9 cellular contexts compared by ENCODE assay signal in the genomic region with DNA sequence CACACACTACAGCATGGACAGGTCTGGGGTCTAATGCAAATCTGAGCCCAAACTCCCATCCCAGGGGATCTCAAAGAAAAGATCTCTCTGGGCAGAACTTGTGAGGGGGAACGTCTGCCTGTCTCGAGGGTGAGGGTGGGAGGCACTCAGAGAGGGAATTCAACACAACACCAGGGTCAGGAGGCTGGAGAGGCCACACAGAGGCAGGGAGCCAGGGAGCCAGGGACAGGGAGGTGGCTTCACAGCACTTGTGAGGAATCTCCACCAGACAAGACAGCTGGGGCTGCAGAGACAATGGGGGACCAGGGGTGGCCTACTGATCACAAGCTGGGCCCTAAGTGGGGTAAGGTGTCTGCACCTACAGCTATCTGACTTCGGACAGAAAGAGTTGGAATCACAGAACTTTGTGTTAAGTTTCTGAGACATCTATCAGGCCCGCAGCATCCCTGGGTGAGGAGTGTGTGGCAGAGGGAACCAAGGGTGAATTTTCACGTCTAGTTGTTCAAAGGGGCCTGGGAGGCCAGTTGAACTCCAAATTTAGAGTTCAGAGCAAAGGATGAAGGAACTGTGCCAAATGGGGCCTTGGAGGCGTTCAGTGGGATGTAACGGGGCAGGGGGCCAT. TPM values are rescaled to one million over a fixed set of nuclear protein-coding genes. Genes with fewer than 3 reads are reported as not detected.
DNase-seq lines count a peak whose midpoint lies in the region; ATAC-seq and TF ChIP-seq lines count a peak whose summit lies in the region.
"Had no signal": no experiment of that assay in that cellular context is flagged by ENCODE, and none has a peak within 500 bp of the region (broad histone marks: within the 10 kb centered on the region; RNA-seq: fewer than 3 reads in every experiment).

No MANE protein-coding gene starts in this region.

- H3K9me3 ChIP-seq in SK-N-SH (no peaks in the 10 kb centered on the region), stomach smooth muscle (ENCODE audit: control insufficient read depth in 2 of 2, low read length in 2 of 2) (no peaks in the 10 kb centered on the region)

- H3K9ac ChIP-seq in SK-N-SH (peak overlapping the region; percentile 81), stomach smooth muscle (ENCODE audit: low read length in 2 of 2) (peak overlapping the region; percentile 64 to 82)

- H3K27me3 ChIP-seq in SK-N-SH (ENCODE audit: insufficient read depth) (no peaks in the 10 kb centered on the region), stomach smooth muscle (ENCODE audit: control insufficient read depth in 1 of 2, insufficient read depth in 2 of 2, low read length in 2 of 2) (no peaks in the 10 kb centered on the region)

- TF ChIP-seq EP300 in SK-N-SH (IDR thresholded peaks at IDR 0.05; ENCODE audit: borderline replicate concordance in 1 of 2, low read depth in 1 of 2, low read length in 1 of 2), result no peak

- H3K36me3 ChIP-seq in SK-N-SH (replicated peaks in 1 of 2; ENCODE audit: control insufficient read depth in 1 of 2, insufficient read depth in 2 of 2, low read length in 1 of 2) (peaks cover 8 to 34% of the 10 kb centered on the region in 2 experiments), stomach smooth muscle (ENCODE audit: control insufficient read depth in 2 of 2, insufficient read depth in 2 of 2, low read length in 2 of 2) (peaks cover 4 to 14% of the 10 kb centered on the region in 2 donors)

- H3K27ac ChIP-seq in SK-N-SH (ENCODE audit: low read depth in 2 of 2, low read length in 1 of 2), result peak overlapping the region in 1 of 2 experiments; percentile 39; a peak in 1 of 4 replicates
- H3K27ac ChIP-seq in stomach smooth muscle (ENCODE audit: low read length), result peak overlapping the region; percentile 11

- H2AFZ ChIP-seq in SK-N-SH (ENCODE audit: low read depth), result no peak overlapping the region

- H3K27ac Mint-ChIP-seq in activated naive CD8-positive, alpha-beta T cell, result peak overlapping the region; percentile 98
- H3K27ac Mint-ChIP-seq in immature natural killer cell, result peak overlapping the region; percentile 76 to 91 (median 88)

- intact Hi-C loops in sciatic nerve (cut with DNase I), result no loop called here

- peaks cover 42% of the 10 kb centered on the region for H3K79me2 ChIP-seq in SK-N-SH (ENCODE audit: insufficient read depth)

- H3K27me3 Mint-ChIP-seq in activated naive CD8-positive, alpha-beta T cell, result no peaks in the 10 kb centered on the region
- peaks cover 0 to 6% (median 6%) of the 10 kb centered on the region in 3 donors for H3K27me3 Mint-ChIP-seq in immature natural killer cell (ENCODE audit: low read depth in 3 of 3)

- no peak for TF ChIP-seq RAD21 in SK-N-SH (IDR thresholded peaks at IDR 0.05; ENCODE audit: low read length)

- CTCF ChIA-PET in SK-N-SH (lab: Yijun Ruan, JAX), result interaction anchor here (3.9 kb wide), 1 partner anchor 12 kb away, joined by 12 read pairs; the partner anchor contains the start of gene AKAP8L

- DNase-seq in SK-N-SH (no peak), immature natural killer cell (no peak), sciatic nerve (ENCODE audit: low spot score) (no peak), NCI-H2107 (lab: John Stamatoyannopoulos, UW) (no peak), DMS114 treated with DMSO at 0.1 percent for 48 hours (lab: John Stamatoyannopoulos, UW; ENCODE audit: unreplicated experiment) (no peak)

- H4K20me1 ChIP-seq in SK-N-SH (ENCODE audit: insufficient read depth), result peaks cover 17% of the 10 kb centered on the region; the same call in 1 of the 2 replicates

- peaks cover 27% of the 10 kb centered on the region for H3K4me1 Mint-ChIP-seq in activated naive CD8-positive, alpha-beta T cell (ENCODE audit: low read depth)
- H3K4me1 Mint-ChIP-seq in immature natural killer cell, result peaks cover 32% of the 10 kb centered on the region in 2 donors

- peak overlapping the region; percentile 98 for H3K4me3 Mint-ChIP-seq in activated naive CD8-positive, alpha-beta T cell
- peak overlapping the region; percentile 88 to 93 (median 92) for H3K4me3 Mint-ChIP-seq in immature natural killer cell

- H3K36me3 Mint-ChIP-seq in activated naive CD8-positive, alpha-beta T cell, result peaks cover under 1% of the 10 kb centered on the region
- H3K36me3 Mint-ChIP-seq in immature natural killer cell, result peaks cover 0 to 1% (median under 1%) of the 10 kb centered on the region in 3 donors

- peak overlapping the region; percentile 63 to 76 for H3K4me3 ChIP-seq in SK-N-SH (ENCODE audit: low read depth in 2 of 2, low read length in 1 of 2)
- H3K4me3 ChIP-seq in stomach smooth muscle (ENCODE audit: low read length in 2 of 2), result peak overlapping the region; percentile 87 to 88

- no peaks in the 10 kb centered on the region for H3F3A ChIP-seq in SK-N-SH (replicated peaks; ENCODE audit: insufficient read depth)

- POLR2A ChIA-PET in SK-N-SH (lab: Yijun Ruan, JAX), result no interaction called here

- ATAC-seq in SK-N-SH treated with all-trans-retinoic acid at 6 μM for 48 hours (no peak), sciatic nerve (no peak)

- no peaks in the 10 kb centered on the region for H3K9me3 Mint-ChIP-seq in activated naive CD8-positive, alpha-beta T cell (ENCODE audit: low read depth)
- peaks cover 0 to 2% (median 0%) of the 10 kb centered on the region in 6 donors for H3K9me3 Mint-ChIP-seq in immature natural killer cell

- 12% methylated on average over 7 of the region's 7 CpGs for WGBS in SK-N-SH (ENCODE audit: low lambda C conversion rate)

- peak overlapping the region; percentile 94 for H3K4me2 ChIP-seq in SK-N-SH

- no peaks in the 10 kb centered on the region for H3K9me2 ChIP-seq in SK-N-SH

- TF ChIP-seq CTCF in SK-N-SH (IDR thresholded peaks at IDR 0.05), result no peak

- H3K4me1 ChIP-seq in SK-N-SH (ENCODE audit: control insufficient read depth in 1 of 2, insufficient read depth in 2 of 2, low read depth in 1 of 2, low read length in 1 of 2) (peaks cover 5 to 28% of the 10 kb centered on the region in 2 experiments; a peak in 2 of 4 replicates), stomach smooth muscle (ENCODE audit: control insufficient read depth, insufficient read depth, low read length) (peaks cover 33% of the 10 kb centered on the region)

TF ChIP-seq in SK-N-SH, 30 proteins besides CTCF, POLR2A, EP300 and RAD21 (continues in another document):
- TF ChIP-seq TCF12 (IDR thresholded peaks at IDR 0.05) (no peak), EZH2phosphoT487 (IDR thresholded peaks at IDR 0.05; ENCODE audit: borderline replicate concordance, low read depth) (no peak), NFIC (IDR thresholded peaks at IDR 0.05; ENCODE audit: borderline replicate concordance) (no peak), FOXJ3 (CRISPR knock-in tag; IDR thresholded peaks at IDR 0.05) (no peak)
- TF ChIP-seq, protein P1, sequence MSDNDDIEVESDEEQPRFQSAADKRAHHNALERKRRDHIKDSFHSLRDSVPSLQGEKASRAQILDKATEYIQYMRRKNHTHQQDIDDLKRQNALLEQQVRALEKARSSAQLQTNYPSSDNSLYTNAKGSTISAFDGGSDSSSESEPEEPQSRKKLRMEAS (IDR thresholded peaks at IDR 0.05; ENCODE audit: low read depth), result no peak
- TF ChIP-seq, protein P2, sequence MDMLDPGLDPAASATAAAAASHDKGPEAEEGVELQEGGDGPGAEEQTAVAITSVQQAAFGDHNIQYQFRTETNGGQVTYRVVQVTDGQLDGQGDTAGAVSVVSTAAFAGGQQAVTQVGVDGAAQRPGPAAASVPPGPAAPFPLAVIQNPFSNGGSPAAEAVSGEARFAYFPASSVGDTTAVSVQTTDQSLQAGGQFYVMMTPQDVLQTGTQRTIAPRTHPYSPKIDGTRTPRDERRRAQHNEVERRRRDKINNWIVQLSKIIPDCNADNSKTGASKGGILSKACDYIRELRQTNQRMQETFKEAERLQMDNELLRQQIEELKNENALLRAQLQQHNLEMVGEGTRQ (IDR thresholded peaks at IDR 0.05; ENCODE audit: borderline replicate concordance, low read depth, low read length), result no peak

TF ChIP-seq in SK-N-SH treated with all-trans-retinoic acid at 6 μM for 48 hours, 23 proteins besides CTCF, POLR2A, EP300 and RAD21 (continues in another document):
- no peak for TF ChIP-seq PPARA (CRISPR knock-in tag; IDR thresholded peaks at IDR 0.05; ENCODE audit: borderline replicate concordance)
- no peak for TF ChIP-seq ESRRG (CRISPR knock-in tag; IDR thresholded peaks at IDR 0.05)
- TF ChIP-seq POU6F1 (CRISPR knock-in tag; IDR thresholded peaks at IDR 0.05; ENCODE audit: borderline replicate concordance, low read depth), result no peak
- no peak for TF ChIP-seq ZFP30 (CRISPR knock-in tag; IDR thresholded peaks at IDR 0.05)

RNA-seq across cellular contexts. Expression of gene AKAP8L, which starts 12.7 kb away (rescaled TPM):
- polyA plus RNA-seq in SK-N-SH (2012; rRNA removed), result 44.7 and 46.1 TPM in 2 replicates
- polyA plus RNA-seq in SK-N-SH (2012; cell fraction: cytosol; rRNA removed), result 17.5 and 18.8 TPM in 2 replicates
- polyA plus RNA-seq in SK-N-SH (2012; cell fraction: nucleus; rRNA removed), result 219 and 280 TPM in 2 replicates
- polyA plus RNA-seq in immature natural killer cell, result 10 to 100 TPM; 28.4 to 58.5 (median 29.6) TPM
- total RNA-seq in sciatic nerve, result 109 TPM

RNA-seq across cellular contexts. Expression of gene WIZ, which starts 18.2 kb away (rescaled TPM):
- polyA plus RNA-seq in SK-N-SH (2012; rRNA removed) (9.9 and 15.5 TPM in 2 replicates), immature natural killer cell (1 to 10 TPM in 1 of 3 donors, under 1 TPM in 1, not detected in 1; 0.78 to 1.5 TPM)
- 7.7 and 13.6 TPM in 2 replicates for polyA plus RNA-seq in SK-N-SH (2012; cell fraction: cytosol; rRNA removed)
- polyA plus RNA-seq in SK-N-SH (2012; cell fraction: nucleus; rRNA removed), result 34.3 and 54.6 TPM in 2 replicates
- total RNA-seq in sciatic nerve, result 30.2 TPM

RNA-seq across cellular contexts. Expression of gene RASAL3, which starts 32.8 kb away (rescaled TPM):
- 0.02 TPM in 2 replicates for polyA plus RNA-seq in SK-N-SH (2012; rRNA removed)
- polyA plus RNA-seq in SK-N-SH (2012; cell fraction: cytosol; rRNA removed), result 0.01 and 0.04 TPM in 2 replicates
- polyA plus RNA-seq in SK-N-SH (2012; cell fraction: nucleus; rRNA removed), result 0.05 and 0.28 TPM in 2 replicates
- polyA plus RNA-seq in immature natural killer cell, result 100 to 1,000 TPM in 1 of 3 donors, 10 to 100 TPM in 2; 71.5 to 114 (median 89.1) TPM
- 6.1 TPM for total RNA-seq in sciatic nerve

RNA-seq across cellular contexts. Expression of gene PGLYRP2, which starts 47.8 kb away (rescaled TPM):
- polyA plus RNA-seq in SK-N-SH (2012; rRNA removed) (not detected in 2 replicates), immature natural killer cell (under 1 TPM in 2 of 3 donors, not detected in 1; 0.10 to 0.17 TPM)
- polyA plus RNA-seq in SK-N-SH (2012; cell fraction: cytosol; rRNA removed), result not detected in 2 replicates
- polyA plus RNA-seq in SK-N-SH (2012; cell fraction: nucleus; rRNA removed), result not detected in 2 replicates
- not detected for total RNA-seq in sciatic nerve
- total RNA-seq: temporal lobe had no signal

RNA-seq across cellular contexts. Expression of gene AKAP8, which starts 51.9 kb away (rescaled TPM):
- 17.2 and 21.0 TPM in 2 replicates for polyA plus RNA-seq in SK-N-SH (2012; rRNA removed)
- 12.2 and 13.6 TPM in 2 replicates for polyA plus RNA-seq in SK-N-SH (2012; cell fraction: cytosol; rRNA removed)
- polyA plus RNA-seq in SK-N-SH (2012; cell fraction: nucleus; rRNA removed), result 56.1 and 57.2 TPM in 2 replicates
- polyA plus RNA-seq in immature natural killer cell, result 10 to 100 TPM in 2 of 3 donors, 1 to 10 TPM in 1; 7.8 to 21.9 (median 11.1) TPM
- 51.9 TPM for total RNA-seq in sciatic nerve

Comparison
In these comparisons a context has a peak if more than half of its experiments do, and no peak if none do; other contexts are left out.
1. RNA of gene RASAL3, which starts 32.8 kb away (polyA plus RNA-seq): 71.5 to 114 TPM in immature natural killer cell; 0.01 to 0.28 TPM in SK-N-SH; every median in the first group is over 10 times any median in the second.